10 cellular contexts compared by ENCODE assay signal in genomic region chr1:2049225-2049516, GRCh38. TPM values are rescaled to one million over a fixed set of nuclear protein-coding genes. Genes with fewer than 3 reads are reported as not detected.
DNase-seq lines count a peak whose midpoint lies in the region; TF ChIP-seq lines count a peak whose summit lies in the region.
"Had no signal": no experiment of that assay in that cellular context is flagged by ENCODE, and none has a peak within 500 bp of the region (broad histone marks: within the 10 kb centered on the region; RNA-seq: fewer than 3 reads in every experiment).

No MANE protein-coding gene starts in this region.

- TF ChIP-seq CTCF in DOHH2 (IDR thresholded peaks at IDR 0.05; ENCODE audit: low read depth, low read length, poor library complexity, severe bottlenecking) (no peak), PC-9 (conservative IDR thresholded peaks at IDR 0.05) (no peak), osteocyte (IDR thresholded peaks at IDR 0.05) (no peak), GM13976 (IDR thresholded peaks at IDR 0.05; ENCODE audit: borderline replicate concordance, control extremely low read depth, extremely low read depth, insufficient read depth, missing control alignments) (no peak)

- H3K4me3 ChIP-seq in DOHH2 (ENCODE audit: low read length) (peak overlapping the region; percentile 71), PC-9 (peak overlapping the region; percentile 60; the same call in 1 of the 2 replicates), ectodermal cell (ENCODE audit: insufficient read depth, low read depth, low read length) (peak overlapping the region; percentile 61)

- no peaks in the 10 kb centered on the region for H3K9me2 ChIP-seq in DOHH2 (replicated peaks; ENCODE audit: control insufficient read depth, low read length)
- no peaks in the 10 kb centered on the region for H3K9me2 ChIP-seq in PC-9 (ENCODE audit: insufficient read depth)

- no peaks in the 10 kb centered on the region for H3K9me3 Mint-ChIP-seq in osteocyte (ENCODE audit: unreplicated experiment)

- no peak overlapping the region for H3K27ac ChIP-seq in DOHH2 (ENCODE audit: low read depth, low read length)
- no peak overlapping the region for H3K27ac ChIP-seq in PC-9
- no peak overlapping the region for H3K27ac ChIP-seq in ectodermal cell (ENCODE audit: insufficient read depth, low read depth, low read length, poor library complexity, severe bottlenecking)

- H4K20me1 ChIP-seq in DOHH2 (ENCODE audit: control insufficient read depth, insufficient read depth, low read depth, low read length) (no peaks in the 10 kb centered on the region), PC-9 (ENCODE audit: insufficient read depth) (no peaks in the 10 kb centered on the region)

- peaks cover 7% of the 10 kb centered on the region for H3K4me1 Mint-ChIP-seq in osteocyte (ENCODE audit: unreplicated experiment)

- in situ Hi-C loops in GM13976 (cut with MboI; ENCODE audit: low sequenced_read_pairs, unreplicated experiment) = no loop called here

- peaks cover 17% of the 10 kb centered on the region for H3K4me1 ChIP-seq in DOHH2 (ENCODE audit: control insufficient read depth, low read length)
- H3K4me1 ChIP-seq in PC-9 (replicated peaks; ENCODE audit: insufficient read depth) = 0 out of 2 replicates have a peak, but pooled peaks cover 5% of the 10 kb centered on the region
- H3K4me1 ChIP-seq in ectodermal cell (ENCODE audit: control insufficient read depth, insufficient read depth, low read length) = peaks cover 12% of the 10 kb centered on the region

- H3K4me2 ChIP-seq in DOHH2 (ENCODE audit: low read length) (peak overlapping the region; percentile 65), PC-9 (peak overlapping the region; percentile 84)

- H3K36me3 Mint-ChIP-seq in osteocyte (ENCODE audit: unreplicated experiment) = no peaks in the 10 kb centered on the region

- DNase-seq in PC-9 (no peak), osteocyte (ENCODE audit: extremely low spot score, unreplicated experiment) (no peak), kidney glomerular epithelial cell (lab: John Stamatoyannopoulos, UW) (no peak), GM13976 (ENCODE audit: low spot score) (no peak), middle frontal gyrus (ENCODE audit: extremely low spot score, low spot score) (no peak)
- DNase-seq: activated gamma-delta T cell treated with Interleukin-2 at 50 U/mL for 16 hours had no signal

- no peaks in the 10 kb centered on the region for H3F3A ChIP-seq in DOHH2 (ENCODE audit: control insufficient read depth, insufficient read depth)
- H3F3A ChIP-seq in PC-9 (ENCODE audit: insufficient read depth, low read depth) = peaks cover 12% of the 10 kb centered on the region; the same call in 1 of the 2 replicates

- intact Hi-C loops in PC-9 (cut with micrococcal nuclease; ENCODE audit: unreplicated experiment) = no loop called here

- CTCF ChIA-PET in PC-9 (lab: Charles Lee) = interaction anchor here (0.6 to 1.0 kb wide), 3 partner anchors 36 to 165 kb away, joined by 3 to 18 read pairs (median 6); no protein-coding TSS in a partner anchor

- WGBS in ectodermal cell, 2 experiments = 27 to 32% methylated on average over 11 of the region's 11 CpGs

- H3K36me3 ChIP-seq in DOHH2 (ENCODE audit: control insufficient read depth, low read length) (no peaks in the 10 kb centered on the region), PC-9 (ENCODE audit: low read depth) (no peaks in the 10 kb centered on the region), ectodermal cell (ENCODE audit: control insufficient read depth, insufficient read depth, low read length) (no peaks in the 10 kb centered on the region)

- POLR2A ChIA-PET in PC-9 (lab: Charles Lee; ENCODE audit: unreplicated experiment) = no interaction called here

- H3K79me2 ChIP-seq in DOHH2 (ENCODE audit: control insufficient read depth, low read length) (no peaks in the 10 kb centered on the region), PC-9 (ENCODE audit: low read depth) (peaks cover 11% of the 10 kb centered on the region)

- no TSS peak for BruUV-seq in PC-9 (replicated peaks; lab: Mats Ljungman, UMichigan)

- H3K4me3 Mint-ChIP-seq in osteocyte (ENCODE audit: unreplicated experiment) = peak overlapping the region; percentile 54

- H3K27ac Mint-ChIP-seq in osteocyte (ENCODE audit: unreplicated experiment) = no peak overlapping the region

- H3K27me3 ChIP-seq in DOHH2 (ENCODE audit: control insufficient read depth, low read length) = no peaks in the 10 kb centered on the region; the same call in 1 of the 2 replicates
- no peaks in the 10 kb centered on the region; the same call in 1 of the 2 replicates for H3K27me3 ChIP-seq in PC-9 (ENCODE audit: insufficient read depth, low read depth)
- peaks cover 68% of the 10 kb centered on the region for H3K27me3 ChIP-seq in ectodermal cell (ENCODE audit: control insufficient read depth, insufficient read depth, low read length, poor library complexity, severe bottlenecking)

- 0 out of 2 replicates have a peak overlapping the region, but pooled peaks have one; percentile 84 for H2AFZ ChIP-seq in PC-9

- H3K9me3 ChIP-seq in DOHH2 (ENCODE audit: control insufficient read depth, insufficient read depth, low read length) (no peaks in the 10 kb centered on the region), PC-9 (ENCODE audit: insufficient read depth, low read depth) (no peaks in the 10 kb centered on the region), ectodermal cell (ENCODE audit: control insufficient read depth, low read length) (no peaks in the 10 kb centered on the region)

- peaks cover 37% of the 10 kb centered on the region for H3K27me3 Mint-ChIP-seq in osteocyte (ENCODE audit: unreplicated experiment)

RNA-seq across cellular contexts. Expression of gene PRKCZ, which starts 1.0 kb away (rescaled TPM):
- 36.0 and 36.2 TPM in 2 replicates for total RNA-seq in PC-9 (2021)
- polyA plus RNA-seq in ectodermal cell (2013, experiment 1 of 4) = 37.2 TPM
- 41.6 TPM for polyA plus RNA-seq in ectodermal cell (2013, experiment 2 of 4)
- 26.8 TPM for polyA plus RNA-seq in ectodermal cell (2013, experiment 3 of 4)
- polyA plus RNA-seq in ectodermal cell (2013, experiment 4 of 4) = 26.8 TPM
- 2.3 and 3.1 TPM in 2 replicates for total RNA-seq in osteocyte

RNA-seq across cellular contexts. Expression of gene GABRD, which starts 30.0 kb away (rescaled TPM):
- not detected in 2 replicates for total RNA-seq in PC-9 (2021)
- polyA plus RNA-seq in ectodermal cell (2013, experiment 1 of 4) = 0.61 TPM
- polyA plus RNA-seq in ectodermal cell (2013, experiment 2 of 4) = 0.39 TPM
- 0.27 TPM for polyA plus RNA-seq in ectodermal cell (2013, experiment 3 of 4)
- 0.16 TPM for polyA plus RNA-seq in ectodermal cell (2013, experiment 4 of 4)
- total RNA-seq in osteocyte = not detected in 2 replicates
- total RNA-seq: epithelial cell of proximal tubule, liver had no signal

RNA-seq across cellular contexts. Expression of gene CFAP74, which starts 45.6 kb away (rescaled TPM):
- total RNA-seq in PC-9 (2021) (2.8 and 3.0 TPM in 2 replicates), osteocyte (not detected in 2 replicates)
- 0.17 TPM for polyA plus RNA-seq in ectodermal cell (2013, experiment 1 of 4)
- polyA plus RNA-seq in ectodermal cell (2013, experiment 2 of 4) = 0.16 TPM
- not detected for polyA plus RNA-seq in ectodermal cell (2013, experiment 3 of 4)
- 0.16 TPM for polyA plus RNA-seq in ectodermal cell (2013, experiment 4 of 4)
- total RNA-seq: epithelial cell of proximal tubule had no signal
